Comparison of ENCODE assay signal across 26 cellular contexts in the genomic region with DNA sequence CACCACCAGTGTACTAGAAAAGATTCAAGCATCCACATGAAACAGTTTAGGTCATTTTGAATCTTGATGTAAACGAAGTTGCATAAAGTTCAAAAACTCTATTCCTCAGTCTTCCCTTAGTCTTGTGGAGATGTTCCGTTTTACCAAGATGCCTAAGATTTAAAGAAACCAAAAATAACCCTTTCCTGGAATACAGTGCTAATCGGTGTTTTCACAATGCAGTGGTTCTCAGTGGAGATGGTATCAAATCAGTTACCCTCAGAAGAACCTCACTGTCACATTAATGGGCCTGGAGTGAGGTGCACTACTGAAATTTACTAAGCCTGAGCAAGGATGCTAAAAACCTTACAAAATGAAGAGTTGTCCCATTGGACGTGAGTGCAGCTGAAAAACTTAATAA. TPM values are rescaled to one million over a fixed set of nuclear protein-coding genes. Genes with fewer than 3 reads are reported as not detected.
DNase-seq lines count a peak whose midpoint lies in the region; ATAC-seq and TF ChIP-seq lines count a peak whose summit lies in the region.
"Had no signal": no experiment of that assay in that cellular context is flagged by ENCODE, and none has a peak within 500 bp of the region (broad histone marks: within the 10 kb centered on the region; RNA-seq: fewer than 3 reads in every experiment).

No MANE protein-coding gene starts in this region.

- H3K27me3 Mint-ChIP-seq in activated T-cell treated with anti-CD3 and anti-CD28 coated beads, Interleukin-2, amount 50 U/mL, for 72 hours (ENCODE audit: low read depth) = no peaks in the 10 kb centered on the region
- H3K27me3 Mint-ChIP-seq in activated naive CD8-positive, alpha-beta T cell treated with anti-CD3 and anti-CD28 coated beads for 36 hours = no peaks in the 10 kb centered on the region
- H3K27me3 Mint-ChIP-seq in stimulated activated memory B cell treated with anti-CD40 and anti-IgM and Interleukin-4, amounts not matched to agents 10 μg/mL and 1 μg/mL and 100 μg/mL, for 72 hours = no peaks in the 10 kb centered on the region

- H3K9me3 Mint-ChIP-seq in activated T-cell treated with anti-CD3 and anti-CD28 coated beads, Interleukin-2, amount 50 U/mL, for 72 hours = no peaks in the 10 kb centered on the region
- no peaks in the 10 kb centered on the region for H3K9me3 Mint-ChIP-seq in activated naive CD8-positive, alpha-beta T cell treated with anti-CD3 and anti-CD28 coated beads for 36 hours
- no peaks in the 10 kb centered on the region for H3K9me3 Mint-ChIP-seq in stimulated activated memory B cell treated with anti-CD40 and anti-IgM and Interleukin-4, amounts not matched to agents 10 μg/mL and 1 μg/mL and 100 μg/mL, for 72 hours
- H3K9me3 Mint-ChIP-seq: neural progenitor cell had no signal

- peaks cover 15 to 32% of the 10 kb centered on the region in 2 donors for H3K36me3 Mint-ChIP-seq in activated T-cell treated with anti-CD3 and anti-CD28 coated beads, Interleukin-2, amount 50 U/mL, for 72 hours (ENCODE audit: insufficient read depth in 2 of 2)
- peaks cover 54% of the 10 kb centered on the region for H3K36me3 Mint-ChIP-seq in activated naive CD8-positive, alpha-beta T cell treated with anti-CD3 and anti-CD28 coated beads for 36 hours
- H3K36me3 Mint-ChIP-seq in stimulated activated memory B cell treated with anti-CD40 and anti-IgM and Interleukin-4, amounts not matched to agents 10 μg/mL and 1 μg/mL and 100 μg/mL, for 72 hours = peaks cover 63% of the 10 kb centered on the region

- peaks cover 72% of the 10 kb centered on the region for H3K4me1 Mint-ChIP-seq in activated T-cell treated with anti-CD3 and anti-CD28 coated beads, Interleukin-2, amount 50 U/mL, for 72 hours (ENCODE audit: low read depth)
- peaks cover 61% of the 10 kb centered on the region for H3K4me1 Mint-ChIP-seq in activated naive CD8-positive, alpha-beta T cell treated with anti-CD3 and anti-CD28 coated beads for 36 hours
- H3K4me1 Mint-ChIP-seq in stimulated activated memory B cell treated with anti-CD40 and anti-IgM and Interleukin-4, amounts not matched to agents 10 μg/mL and 1 μg/mL and 100 μg/mL, for 72 hours = peaks cover 76% of the 10 kb centered on the region
- H3K4me1 Mint-ChIP-seq: neural progenitor cell had no signal

- no peak overlapping the region for H3K9ac ChIP-seq in Loucy (ENCODE audit: low read depth, low read length, poor library complexity, severe bottlenecking)
- H3K9ac ChIP-seq: BLaER1 treated with 17β-estradiol and CSF1 and Interleukin-3, amounts not matched to agents 10 nM and 100 nM; neural progenitor cell had no signal

- no peak for DNase-seq in activated T-cell treated with anti-CD3 and anti-CD28 coated beads, Interleukin-2, amount 50 U/mL, for 72 hours
- DNase-seq in activated T-cell treated with anti-CD3 and anti-CD28 coated beads for 4 hours = no peak
- DNase-seq in activated naive CD8-positive, alpha-beta T cell treated with anti-CD3 and anti-CD28 coated beads for 36 hours = no peak
- DNase-seq: adrenal gland; brain microvascular endothelial cell; effector memory CD4-positive, alpha-beta T cell; EL; foreskin fibroblast; HCEC 1CT; heart right ventricle; NCI-H2081 treated with DMSO at 0.1 percent for 48 hours; NCI-H345; NCI-H774; posterior cingulate gyrus; sigmoid colon; stimulated activated CD4-positive, alpha-beta T cell treated with anti-CD3 and anti-CD28 coated beads, Interleukin-15, amount 100 ng/mL, for 24 hours; substantia nigra; T1000; upper lobe of right lung had no signal

- peaks cover 62% of the 10 kb centered on the region for H3K36me3 ChIP-seq in Loucy (ENCODE audit: insufficient read depth, low read length)

- peak overlapping the region; percentile 46 for H3K4me2 ChIP-seq in Loucy (ENCODE audit: low read depth, low read length, poor library complexity, severe bottlenecking)
- H3K4me2 ChIP-seq: BLaER1 treated with 17β-estradiol and CSF1 and Interleukin-3, amounts not matched to agents 10 nM and 100 nM; neural progenitor cell had no signal

- TF ChIP-seq CTCF in Loucy (conservative IDR thresholded peaks at IDR 0.05; ENCODE audit: low read length) = no peak

- peaks cover 55% of the 10 kb centered on the region for H4K20me1 ChIP-seq in Loucy (ENCODE audit: insufficient read depth, low read length, poor library complexity, severe bottlenecking)

- no peaks in the 10 kb centered on the region for H3F3A ChIP-seq in Loucy (ENCODE audit: low read depth)

- no peak overlapping the region for H2AFZ ChIP-seq in Loucy (ENCODE audit: low read length)
- H2AFZ ChIP-seq: neural progenitor cell had no signal

- ATAC-seq in activated T-cell treated with anti-CD3 and anti-CD28 coated beads, Interleukin-2, amount 50 U/mL, for 72 hours (replicated peaks in 1 of 2) = no peak
- no peak for ATAC-seq in stimulated activated memory B cell treated with anti-CD40 and anti-IgM and Interleukin-4, amounts not matched to agents 10 μg/mL and 1 μg/mL and 100 μg/mL, for 72 hours
- ATAC-seq in HG03139 (IDR thresholded peaks at IDR 0.05; ENCODE audit: unreplicated experiment) (no peak), GM19467 (IDR thresholded peaks at IDR 0.05; ENCODE audit: unreplicated experiment) (no peak)
- ATAC-seq: upper lobe of right lung had no signal

- H3K9me2 ChIP-seq in Loucy (replicated peaks; ENCODE audit: low read depth, low read length) = no peaks in the 10 kb centered on the region

- H3K4me1 ChIP-seq in Loucy (ENCODE audit: insufficient read depth, low read length, poor library complexity, severe bottlenecking) = peaks cover 18% of the 10 kb centered on the region
- H3K4me1 ChIP-seq: adrenal gland, neural progenitor cell, sigmoid colon, upper lobe of right lung had no signal

- H3K9me3 ChIP-seq in Loucy (ENCODE audit: insufficient read depth, low read depth, low read length) = no peaks in the 10 kb centered on the region
- H3K9me3 ChIP-seq: adrenal gland; BLaER1 treated with 17β-estradiol and CSF1 and Interleukin-3, amounts not matched to agents 10 nM and 100 nM; heart right ventricle; sigmoid colon; upper lobe of right lung had no signal

- peak overlapping the region; percentile 95 for H3K27ac Mint-ChIP-seq in activated T-cell treated with anti-CD3 and anti-CD28 coated beads, Interleukin-2, amount 50 U/mL, for 72 hours
- H3K27ac Mint-ChIP-seq in activated naive CD8-positive, alpha-beta T cell treated with anti-CD3 and anti-CD28 coated beads for 36 hours = peak overlapping the region; percentile 57
- H3K27ac Mint-ChIP-seq in stimulated activated memory B cell treated with anti-CD40 and anti-IgM and Interleukin-4, amounts not matched to agents 10 μg/mL and 1 μg/mL and 100 μg/mL, for 72 hours = peak overlapping the region; percentile 61
- H3K27ac Mint-ChIP-seq: neural progenitor cell had no signal

- peaks cover 61% of the 10 kb centered on the region for H3K79me2 ChIP-seq in Loucy (ENCODE audit: insufficient read depth, low read length)

- H3K4me3 ChIP-seq in Loucy (ENCODE audit: low read length, poor library complexity, severe bottlenecking) = no peak overlapping the region
- H3K4me3 ChIP-seq: adrenal gland; BLaER1 treated with 17β-estradiol and CSF1 and Interleukin-3, amounts not matched to agents 10 nM and 100 nM; heart right ventricle; lung; neural progenitor cell; sigmoid colon; upper lobe of right lung had no signal

- no peaks in the 10 kb centered on the region for H3K27me3 ChIP-seq in Loucy (ENCODE audit: insufficient read depth, low read length, poor library complexity, severe bottlenecking)
- H3K27me3 ChIP-seq: adrenal gland; BLaER1 treated with 17β-estradiol and CSF1 and Interleukin-3, amounts not matched to agents 10 nM and 100 nM; brain microvascular endothelial cell; heart right ventricle; neural progenitor cell; sigmoid colon; upper lobe of right lung had no signal

- H3K4me3 Mint-ChIP-seq in activated T-cell treated with anti-CD3 and anti-CD28 coated beads, Interleukin-2, amount 50 U/mL, for 72 hours = peak overlapping the region in 1 of 2 donors; percentile 55
- H3K4me3 Mint-ChIP-seq in activated naive CD8-positive, alpha-beta T cell treated with anti-CD3 and anti-CD28 coated beads for 36 hours = no peak overlapping the region
- no peak overlapping the region for H3K4me3 Mint-ChIP-seq in stimulated activated memory B cell treated with anti-CD40 and anti-IgM and Interleukin-4, amounts not matched to agents 10 μg/mL and 1 μg/mL and 100 μg/mL, for 72 hours

RNA-seq across cellular contexts. Expression of gene PTRH2, which starts 9.1 kb away (rescaled TPM):
- 10 to 100 TPM; 22.2 to 29.3 TPM for total RNA-seq in activated T-cell treated with anti-CD3 and anti-CD28 coated beads, Interleukin-2, amount 50 U/mL, for 72 hours
- total RNA-seq in activated naive CD8-positive, alpha-beta T cell treated with anti-CD3 and anti-CD28 coated beads for 36 hours = 10 to 100 TPM; 52.7 to 55.2 TPM

RNA-seq across cellular contexts. Expression of gene VMP1, which starts 9.3 kb away (rescaled TPM):
- total RNA-seq in activated T-cell treated with anti-CD3 and anti-CD28 coated beads, Interleukin-2, amount 50 U/mL, for 72 hours = 100 to 1,000 TPM; 236 to 324 TPM
- total RNA-seq in activated naive CD8-positive, alpha-beta T cell treated with anti-CD3 and anti-CD28 coated beads for 36 hours = 100 to 1,000 TPM; 137 to 143 TPM
